In the genomic region with DNA sequence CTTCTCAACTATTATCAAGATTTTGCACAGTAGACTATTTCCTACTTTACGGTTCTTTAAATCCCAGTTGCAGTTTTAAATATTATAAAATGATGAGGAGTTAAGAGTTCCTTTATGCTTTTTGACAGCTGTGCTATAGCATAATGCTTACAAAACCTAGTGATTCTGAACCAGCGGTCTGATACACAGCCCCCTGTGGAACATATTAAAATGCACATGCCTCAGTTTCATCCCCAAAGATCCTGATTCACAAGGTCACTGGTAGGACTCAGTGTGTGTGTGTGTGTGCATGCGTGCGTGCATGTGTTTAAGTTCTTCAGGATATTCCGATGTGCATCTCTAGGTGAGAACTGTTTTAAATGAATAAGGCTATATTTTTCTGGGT, we compare ENCODE assay signal across 27 cellular contexts.
DNase-seq lines count a peak whose midpoint lies in the region; ATAC-seq, FAIRE-seq and TF ChIP-seq lines count a peak whose summit lies in the region.
"Had no signal": no experiment of that assay in that cellular context is flagged by ENCODE, and none has a peak within 500 bp of the region (broad histone marks: within the 10 kb centered on the region; RNA-seq: fewer than 3 reads in every experiment).

No MANE protein-coding gene starts in this region.

- H3K27me3 ChIP-seq in HepG2 (ENCODE audit: control insufficient read depth in 1 of 2, insufficient read depth in 2 of 2, low read length in 2 of 2): no peaks in the 10 kb centered on the region
- no peaks in the 10 kb centered on the region for H3K27me3 ChIP-seq in uterus
- H3K27me3 ChIP-seq: BE2C had no signal

- DNase-seq in activated CD4-positive, CD25-positive, alpha-beta regulatory T cell treated with anti-CD3 and anti-CD28 coated beads, Interleukin-2, amount 50 U/mL, for 72 hours: no peak
- no peak for DNase-seq in activated T-cell treated with anti-CD3 and anti-CD28 coated beads, Interleukin-2, amount 50 U/mL, for 72 hours
- DNase-seq in activated T-cell treated with anti-CD3 and anti-CD28 coated beads, Interleukin-2, amount 50 U/mL, for 1 hour: no peak
- no peak for DNase-seq in stimulated activated naive CD8-positive, alpha-beta T cell treated with anti-CD3 and anti-CD28 coated beads, Interleukin-15, amount 100 ng/mL, for 72 hours
- DNase-seq in HepG2 (ENCODE audit: low spot score) (no peak), uterus (no peak)
- DNase-seq: ACHN, BE2C, Calu3, DMS153, DND-41, GOT3, MM.1S, NCI-H2029, NCI-H446 treated with DMSO at 0.1 percent for 48 hours, NCI-H526, PC-9 had no signal

- H3K27me3 Mint-ChIP-seq in activated T-cell treated with anti-CD3 and anti-CD28 coated beads, Interleukin-2, amount 50 U/mL, for 72 hours (ENCODE audit: low read depth): peaks cover 4% of the 10 kb centered on the region
- H3K27me3 Mint-ChIP-seq in activated naive CD8-positive, alpha-beta T cell: no peaks in the 10 kb centered on the region
- no peaks in the 10 kb centered on the region for H3K27me3 Mint-ChIP-seq in stimulated activated naive CD8-positive, alpha-beta T cell treated with anti-CD3 and anti-CD28 coated beads, Interleukin-15, amount 100 ng/mL, for 72 hours
- H3K27me3 Mint-ChIP-seq: IgD-negative memory B cell had no signal

- no peak for TF ChIP-seq RAD21 in HepG2 (CRISPR knock-in tag; IDR thresholded peaks at IDR 0.05)

- no peaks in the 10 kb centered on the region for H3K9me3 ChIP-seq in HepG2 (ENCODE audit: low read length)
- no peaks in the 10 kb centered on the region for H3K9me3 ChIP-seq in uterus
- H3K9me3 ChIP-seq: BE2C, HAP-1 had no signal

- peak overlapping the region; percentile 77 for H3K27ac Mint-ChIP-seq in activated T-cell treated with anti-CD3 and anti-CD28 coated beads, Interleukin-2, amount 50 U/mL, for 72 hours
- peak overlapping the region; percentile 86 for H3K27ac Mint-ChIP-seq in activated naive CD8-positive, alpha-beta T cell
- peak overlapping the region in 1 of 2 donors; percentile 89 for H3K27ac Mint-ChIP-seq in stimulated activated naive CD8-positive, alpha-beta T cell treated with anti-CD3 and anti-CD28 coated beads, Interleukin-15, amount 100 ng/mL, for 72 hours
- H3K27ac Mint-ChIP-seq: CD14-positive monocyte, HFFc6, IgD-negative memory B cell had no signal

- no peak for TF ChIP-seq CTCF in HepG2 (CRISPR knock-in tag; IDR thresholded peaks at IDR 0.05)
- no peak for TF ChIP-seq CTCF in uterus (IDR thresholded peaks at IDR 0.05)

- H3K36me3 ChIP-seq in HepG2 (replicated peaks in 1 of 2; ENCODE audit: control insufficient read depth in 1 of 2, insufficient read depth in 2 of 2, low read length in 2 of 2) (peaks cover 1 to 11% of the 10 kb centered on the region in 2 experiments; a peak in 3 of 5 replicates), uterus (no peaks in the 10 kb centered on the region)
- H3K36me3 ChIP-seq: BE2C, HAP-1 had no signal

- H2AFZ ChIP-seq in HepG2 (ENCODE audit: low read length): no peak overlapping the region
- H2AFZ ChIP-seq: PC-9 had no signal

- H3K4me1 ChIP-seq in HepG2 (ENCODE audit: insufficient read depth, low read length) (no peaks in the 10 kb centered on the region), uterus (no peaks in the 10 kb centered on the region)

- no peaks in the 10 kb centered on the region for H3K36me3 Mint-ChIP-seq in activated T-cell treated with anti-CD3 and anti-CD28 coated beads, Interleukin-2, amount 50 U/mL, for 72 hours (ENCODE audit: insufficient read depth in 2 of 2)
- H3K36me3 Mint-ChIP-seq in activated naive CD8-positive, alpha-beta T cell: no peaks in the 10 kb centered on the region
- H3K36me3 Mint-ChIP-seq: CD14-positive monocyte had no signal

- H4K20me1 ChIP-seq in HepG2 (ENCODE audit: insufficient read depth, low read length): no peaks in the 10 kb centered on the region

- H3K27ac ChIP-seq in HepG2 (ENCODE audit: extremely low read length, insufficient read depth, low read length): no peak overlapping the region
- H3K27ac ChIP-seq in uterus: no peak overlapping the region
- H3K27ac ChIP-seq: 22Rv1, KMS-11, PC-9 had no signal

- H3K4me1 Mint-ChIP-seq in activated T-cell treated with anti-CD3 and anti-CD28 coated beads, Interleukin-2, amount 50 U/mL, for 72 hours (ENCODE audit: low read depth): peaks cover 19% of the 10 kb centered on the region
- peaks cover 10% of the 10 kb centered on the region for H3K4me1 Mint-ChIP-seq in activated naive CD8-positive, alpha-beta T cell (ENCODE audit: low read depth)
- peaks cover 18% of the 10 kb centered on the region for H3K4me1 Mint-ChIP-seq in stimulated activated naive CD8-positive, alpha-beta T cell treated with anti-CD3 and anti-CD28 coated beads, Interleukin-15, amount 100 ng/mL, for 72 hours
- H3K4me1 Mint-ChIP-seq: CD14-positive monocyte, IgD-negative memory B cell had no signal

- POLR2A ChIA-PET in HepG2 (lab: Yijun Ruan, JAX): no interaction called here

- no peak overlapping the region for H3K9ac ChIP-seq in HepG2 (ENCODE audit: insufficient read depth, low read depth, low read length)
- H3K9ac ChIP-seq: KMS-11 had no signal

- no peaks in the 10 kb centered on the region for H3K79me2 ChIP-seq in HepG2 (ENCODE audit: insufficient read depth, low read length)

- intact Hi-C loops in HepG2 (cut with micrococcal nuclease; ENCODE audit: unreplicated experiment): no loop called here
- intact Hi-C loops in uterus (cut with DNase I; ENCODE audit: low total_unique reads): no loop called here

- TF ChIP-seq POLR2A in HepG2 (IDR thresholded peaks at IDR 0.05; ENCODE audit: insufficient read depth in 1 of 2, low read depth in 2 of 2, low read length in 2 of 2): no peak
- no peak for TF ChIP-seq POLR2A in uterus (IDR thresholded peaks at IDR 0.05)

- no peak overlapping the region for H3K4me3 ChIP-seq in HepG2 (replicated peaks in 1 of 3; ENCODE audit: insufficient read depth in 1 of 3, low read depth in 2 of 3, low read length in 3 of 3)
- no peak overlapping the region for H3K4me3 ChIP-seq in uterus
- H3K4me3 ChIP-seq: HAP-1, PC-9 had no signal

- no peak for FAIRE-seq in HepG2 (lab: Jason Lieb, UNC)
- FAIRE-seq: GM12892 had no signal

- in situ Hi-C loops in HepG2 (cut with HindIII; ENCODE audit: extremely low pct_ligation_motif_present, low pct_unique_long_range_greater_than_20kb): no loop called here

- ATAC-seq in activated CD4-positive, CD25-positive, alpha-beta regulatory T cell treated with anti-CD3 and anti-CD28 coated beads, Interleukin-2, amount 50 U/mL, for 24 hours: peak; percentile 11 to 33
- peak; percentile 38 to 42 for ATAC-seq in activated T-cell treated with anti-CD3 and anti-CD28 coated beads, Interleukin-2, amount 50 U/mL, for 72 hours (replicated peaks in 1 of 2)
- ATAC-seq in stimulated activated naive CD8-positive, alpha-beta T cell treated with anti-CD3 and anti-CD28 coated beads, Interleukin-15, amount 100 ng/mL, for 72 hours: peak; percentile 19
- no peak for ATAC-seq in HepG2
- ATAC-seq: Right ventricle myocardium inferior had no signal

- CTCF ChIA-PET in HepG2 (lab: Yijun Ruan, JAX; ENCODE audit: low intra/inter-chr PET ratio, low total read pairs): no interaction called here

- no peak for TF ChIP-seq EP300 in HepG2 (IDR thresholded peaks at IDR 0.05; ENCODE audit: low read depth in 2 of 2, low read length in 2 of 2)
- no peak for TF ChIP-seq EP300 in HepG2 (CRISPR knock-in tag; IDR thresholded peaks at IDR 0.05; ENCODE audit: borderline replicate concordance)

- WGBS in HepG2 (ENCODE audit: low lambda C conversion rate): 78% methylated on average over 5 of the region's 5 CpGs

- H3K4me2 ChIP-seq in HepG2 (ENCODE audit: low read depth, low read length): no peak overlapping the region
- H3K4me2 ChIP-seq: KMS-11, PC-9 had no signal

- H3K9me3 Mint-ChIP-seq in activated T-cell treated with anti-CD3 and anti-CD28 coated beads, Interleukin-2, amount 50 U/mL, for 72 hours: no peaks in the 10 kb centered on the region
- H3K9me3 Mint-ChIP-seq in activated naive CD8-positive, alpha-beta T cell (ENCODE audit: low read depth): no peaks in the 10 kb centered on the region
- H3K9me3 Mint-ChIP-seq in stimulated activated naive CD8-positive, alpha-beta T cell treated with anti-CD3 and anti-CD28 coated beads, Interleukin-15, amount 100 ng/mL, for 72 hours: no peaks in the 10 kb centered on the region
- H3K9me3 Mint-ChIP-seq: HFFc6, IgD-negative memory B cell had no signal

- no TSS peak for BruUV-seq in HepG2 (replicated peaks; lab: Mats Ljungman, UMichigan)

- peak overlapping the region in 1 of 2 donors; percentile 41 for H3K4me3 Mint-ChIP-seq in activated T-cell treated with anti-CD3 and anti-CD28 coated beads, Interleukin-2, amount 50 U/mL, for 72 hours
- H3K4me3 Mint-ChIP-seq in activated naive CD8-positive, alpha-beta T cell: no peak overlapping the region
- no peak overlapping the region for H3K4me3 Mint-ChIP-seq in stimulated activated naive CD8-positive, alpha-beta T cell treated with anti-CD3 and anti-CD28 coated beads, Interleukin-15, amount 100 ng/mL, for 72 hours
- H3K4me3 Mint-ChIP-seq: CD14-positive monocyte, HFFc6, IgD-negative memory B cell had no signal

TF ChIP-seq in HepG2, 621 proteins besides CTCF, POLR2A, EP300 and RAD21 (continues in another document):
- no peak for TF ChIP-seq ZNF143 (CRISPR knock-in tag; IDR thresholded peaks at IDR 0.05)
- TF ChIP-seq, protein P1, sequence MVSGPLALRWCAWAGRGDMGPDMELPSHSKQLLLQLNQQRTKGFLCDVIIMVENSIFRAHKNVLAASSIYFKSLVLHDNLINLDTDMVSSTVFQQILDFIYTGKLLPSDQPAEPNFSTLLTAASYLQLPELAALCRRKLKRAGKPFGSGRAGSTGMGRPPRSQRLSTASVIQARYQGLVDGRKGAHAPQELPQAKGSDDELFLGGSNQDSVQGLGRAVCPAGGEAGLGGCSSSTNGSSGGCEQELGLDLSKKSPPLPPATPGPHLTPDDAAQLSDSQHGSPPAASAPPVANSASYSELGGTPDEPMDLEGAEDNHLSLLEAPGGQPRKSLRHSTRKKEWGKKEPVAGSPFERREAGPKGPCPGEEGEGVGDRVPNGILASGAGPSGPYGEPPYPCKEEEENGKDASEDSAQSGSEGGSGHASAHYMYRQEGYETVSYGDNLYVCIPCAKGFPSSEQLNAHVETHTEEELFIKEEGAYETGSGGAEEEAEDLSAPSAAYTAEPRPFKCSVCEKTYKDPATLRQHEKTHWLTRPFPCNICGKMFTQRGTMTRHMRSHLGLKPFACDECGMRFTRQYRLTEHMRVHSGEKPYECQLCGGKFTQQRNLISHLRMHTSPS (CRISPR knock-in tag; IDR thresholded peaks at IDR 0.05; ENCODE audit: low read depth): no peak
- TF ChIP-seq ZNF556 (CRISPR knock-in tag; IDR thresholded peaks at IDR 0.05; ENCODE audit: borderline replicate concordance): no peak
- TF ChIP-seq, protein P2, sequence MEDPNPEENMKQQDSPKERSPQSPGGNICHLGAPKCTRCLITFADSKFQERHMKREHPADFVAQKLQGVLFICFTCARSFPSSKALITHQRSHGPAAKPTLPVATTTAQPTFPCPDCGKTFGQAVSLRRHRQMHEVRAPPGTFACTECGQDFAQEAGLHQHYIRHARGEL (CRISPR knock-in tag; IDR thresholded peaks at IDR 0.05): no peak
- TF ChIP-seq, protein P3, sequence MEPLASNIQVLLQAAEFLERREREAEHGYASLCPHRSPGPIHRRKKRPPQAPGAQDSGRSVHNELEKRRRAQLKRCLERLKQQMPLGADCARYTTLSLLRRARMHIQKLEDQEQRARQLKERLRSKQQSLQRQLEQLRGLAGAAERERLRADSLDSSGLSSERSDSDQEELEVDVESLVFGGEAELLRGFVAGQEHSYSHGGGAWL (CRISPR knock-in tag; IDR thresholded peaks at IDR 0.05): no peak
- no peak for TF ChIP-seq MIXL1 (CRISPR knock-in tag; IDR thresholded peaks at IDR 0.05)
